ENCODE assay signal across 15 cellular contexts in the genomic region with DNA sequence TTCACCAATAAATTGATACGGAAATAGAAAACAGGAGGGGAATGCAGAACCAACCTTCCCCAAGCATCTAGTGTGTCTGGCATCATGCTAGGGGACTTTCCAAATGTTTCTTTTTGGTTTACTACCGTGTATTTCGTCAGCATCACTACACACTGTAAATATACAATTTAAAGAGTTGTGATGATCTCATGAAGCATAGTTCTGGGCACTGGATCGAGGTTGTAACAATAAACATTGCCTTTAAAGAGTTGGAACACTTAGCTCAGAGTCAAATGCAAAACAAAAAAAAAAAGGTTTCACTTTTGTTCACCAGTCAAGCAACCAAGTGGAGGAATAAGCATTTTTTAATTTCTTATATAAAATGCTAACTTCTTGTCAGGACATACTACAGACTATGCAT. TPM values are rescaled to one million over a fixed set of nuclear protein-coding genes. Genes with fewer than 3 reads are reported as not detected.
DNase-seq lines count a peak whose midpoint lies in the region; ATAC-seq and TF ChIP-seq lines count a peak whose summit lies in the region.
"Had no signal": no experiment of that assay in that cellular context is flagged by ENCODE, and none has a peak within 500 bp of the region (broad histone marks: within the 10 kb centered on the region; RNA-seq: fewer than 3 reads in every experiment).

No MANE protein-coding gene starts in this region.

- H3K36me3 Mint-ChIP-seq in naive thymus-derived CD4-positive, alpha-beta T cell: peaks cover 0 to 18% (median 9%) of the 10 kb centered on the region in 5 donors

- no peaks in the 10 kb centered on the region for H3K27me3 Mint-ChIP-seq in naive thymus-derived CD4-positive, alpha-beta T cell
- H3K27me3 Mint-ChIP-seq: stimulated activated naive CD8-positive, alpha-beta T cell treated with anti-CD3 and anti-CD28 coated beads, Interleukin-15, amount 100 ng/mL, for 72 hours had no signal

- TF ChIP-seq CTCF in KMS-11 (conservative IDR thresholded peaks at IDR 0.05; ENCODE audit: low read depth, low read length): no peak
- no peak for TF ChIP-seq CTCF in brain microvascular endothelial cell (IDR thresholded peaks at IDR 0.05; ENCODE audit: low read depth, low read length, missing control alignments)

- H3K27me3 ChIP-seq in KMS-11 (ENCODE audit: insufficient read depth, low read depth) (no peaks in the 10 kb centered on the region), brain microvascular endothelial cell (replicated peaks) (no peaks in the 10 kb centered on the region)
- no peaks in the 10 kb centered on the region for H3K27me3 ChIP-seq in naive thymus-derived CD4-positive, alpha-beta T cell (ENCODE audit: control insufficient read depth in 2 of 2, insufficient read depth in 2 of 2, low read length in 2 of 2)

- H3K4me2 ChIP-seq in KMS-11: peak overlapping the region; percentile 42

- H3K4me1 ChIP-seq in KMS-11 (ENCODE audit: low read depth, poor library complexity, severe bottlenecking): peaks cover 42% of the 10 kb centered on the region
- peaks cover 0 to 15% of the 10 kb centered on the region in 2 donors for H3K4me1 ChIP-seq in naive thymus-derived CD4-positive, alpha-beta T cell (ENCODE audit: control insufficient read depth in 2 of 2, insufficient read depth in 2 of 2, low read length in 2 of 2)
- H3K4me1 ChIP-seq: Caco-2 had no signal

- no peak overlapping the region for H3K4me3 ChIP-seq in KMS-11 (IDR thresholded peaks at IDR 0.05; ENCODE audit: insufficient read depth, low read depth, low read length)
- H3K4me3 ChIP-seq in brain microvascular endothelial cell (ENCODE audit: low read depth, low read length): no peak overlapping the region
- H3K4me3 ChIP-seq in naive thymus-derived CD4-positive, alpha-beta T cell (ENCODE audit: low read length): no peak overlapping the region

- no peak overlapping the region for H3K4me3 Mint-ChIP-seq in naive thymus-derived CD4-positive, alpha-beta T cell
- H3K4me3 Mint-ChIP-seq: stimulated activated naive CD8-positive, alpha-beta T cell treated with anti-CD3 and anti-CD28 coated beads, Interleukin-15, amount 100 ng/mL, for 72 hours had no signal

- DNase-seq in EH (ENCODE audit: low read depth): peak; percentile 86
- DNase-seq in brain microvascular endothelial cell: peak; percentile 11
- peak in 1 of 9 donors; percentile 22 for DNase-seq in naive thymus-derived CD4-positive, alpha-beta T cell
- DNase-seq in NCI-H2196 treated with DMSO at 0.1 percent for 48 hours (lab: John Stamatoyannopoulos, UW; ENCODE audit: unreplicated experiment): no peak
- DNase-seq in putamen (ENCODE audit: low spot score): no peak
- no peak for DNase-seq in SIG-M5 (lab: John Stamatoyannopoulos, UW)
- DNase-seq: activated CD4-positive, alpha-beta T cell treated with anti-CD3 and anti-CD28 coated beads, Interleukin-2, amount 50 U/mL, for 48 hours; activated gamma-delta T cell treated with Interleukin-2 at 50 U/mL for 16 hours; Caco-2; cerebellar nuclear complex; NCI-H2081; NCI-H82; stimulated activated naive CD8-positive, alpha-beta T cell treated with anti-CD3 and anti-CD28 coated beads, Interleukin-15, amount 100 ng/mL, for 72 hours had no signal

- in situ Hi-C loops in brain microvascular endothelial cell (cut with HindIII; ENCODE audit: low pct_ligation_motif_present, low sequenced_read_pairs): no loop called here

- no peaks in the 10 kb centered on the region for H4K20me1 ChIP-seq in KMS-11 (ENCODE audit: insufficient read depth)

- H2AFZ ChIP-seq in KMS-11 (ENCODE audit: low read depth): no peak overlapping the region

- CTCF ChIA-PET in naive thymus-derived CD4-positive, alpha-beta T cell (lab: Charles Lee): no interaction called here

- no peaks in the 10 kb centered on the region for H3K9me3 ChIP-seq in naive thymus-derived CD4-positive, alpha-beta T cell (ENCODE audit: control insufficient read depth in 2 of 3, low read length in 3 of 3)
- H3K9me3 ChIP-seq: Caco-2 had no signal

- peak overlapping the region; percentile 4; the same call in 1 of the 2 replicates for H3K9ac ChIP-seq in KMS-11

- ATAC-seq in naive thymus-derived CD4-positive, alpha-beta T cell: no peak
- ATAC-seq: stimulated activated naive CD8-positive, alpha-beta T cell treated with anti-CD3 and anti-CD28 coated beads, Interleukin-15, amount 100 ng/mL, for 72 hours had no signal

- H3K27ac Mint-ChIP-seq in naive thymus-derived CD4-positive, alpha-beta T cell: peak overlapping the region in 6 of 9 donors; percentile 43 to 70 (median 58)
- H3K27ac Mint-ChIP-seq: stimulated activated naive CD8-positive, alpha-beta T cell treated with anti-CD3 and anti-CD28 coated beads, Interleukin-15, amount 100 ng/mL, for 72 hours had no signal

- H3K4me1 Mint-ChIP-seq in naive thymus-derived CD4-positive, alpha-beta T cell: peaks cover 15 to 53% (median 35%) of the 10 kb centered on the region in 7 donors

- H3K79me2 ChIP-seq in KMS-11 (ENCODE audit: insufficient read depth, low read depth): no peaks in the 10 kb centered on the region

- no peaks in the 10 kb centered on the region for H3K36me3 ChIP-seq in KMS-11 (ENCODE audit: insufficient read depth)
- peaks cover 11% of the 10 kb centered on the region for H3K36me3 ChIP-seq in brain microvascular endothelial cell (replicated peaks)
- peaks cover 0 to 17% (median 3%) of the 10 kb centered on the region in 3 experiments for H3K36me3 ChIP-seq in naive thymus-derived CD4-positive, alpha-beta T cell (ENCODE audit: control insufficient read depth in 2 of 3, insufficient read depth in 3 of 3, low read length in 3 of 3)

- no peaks in the 10 kb centered on the region for H3K9me3 Mint-ChIP-seq in naive thymus-derived CD4-positive, alpha-beta T cell
- H3K9me3 Mint-ChIP-seq: stimulated activated naive CD8-positive, alpha-beta T cell treated with anti-CD3 and anti-CD28 coated beads, Interleukin-15, amount 100 ng/mL, for 72 hours had no signal

- POLR2A ChIA-PET in naive thymus-derived CD4-positive, alpha-beta T cell (lab: Charles Lee): interaction anchor here (0.6 to 1.7 kb wide), 4 partner anchors 15 to 603 kb away, joined by 3 to 4 read pairs (median 4); no protein-coding TSS in a partner anchor

- intact Hi-C loops in naive thymus-derived CD4-positive, alpha-beta T cell (cut with micrococcal nuclease): no loop called here

- peak overlapping the region; percentile 26; the same call in 1 of the 2 replicates for H3K27ac ChIP-seq in KMS-11
- no peak overlapping the region for H3K27ac ChIP-seq in brain microvascular endothelial cell
- peak overlapping the region; percentile 30 for H3K27ac ChIP-seq in naive thymus-derived CD4-positive, alpha-beta T cell (ENCODE audit: low read depth, low read length)
- H3K27ac ChIP-seq: HL-60 had no signal

RNA-seq across cellular contexts. Expression of a gene that starts 2.9 kb away (rescaled TPM):
- 10 to 100 TPM; 12.8 to 23.9 (median 16.6) TPM for total RNA-seq in naive thymus-derived CD4-positive, alpha-beta T cell
- polyA plus RNA-seq in naive thymus-derived CD4-positive, alpha-beta T cell: 1 to 10 TPM; 2.7 to 5.4 TPM

RNA-seq across cellular contexts. Expression of a gene that starts 43.4 kb away (rescaled TPM):
- total RNA-seq in naive thymus-derived CD4-positive, alpha-beta T cell: 10 to 100 TPM; 32.9 to 54.2 (median 49.5) TPM
- 10 to 100 TPM; 54.3 to 56.5 TPM for polyA plus RNA-seq in naive thymus-derived CD4-positive, alpha-beta T cell

RNA-seq across cellular contexts. Expression of a gene that starts 54.1 kb away (rescaled TPM):
- total RNA-seq in naive thymus-derived CD4-positive, alpha-beta T cell: 10 to 100 TPM; 10.7 to 19.5 (median 15.1) TPM
- 10 to 100 TPM; 31.1 to 52.5 TPM for polyA plus RNA-seq in naive thymus-derived CD4-positive, alpha-beta T cell

Comparison
In these comparisons a context has a peak if more than half of its experiments do, and no peak if none do; other contexts are left out.
1. DNase-seq: peak in EH (single experiment) and brain microvascular endothelial cell (single experiment); none in NCI-H2196 treated with DMSO at 0.1 percent for 48 hours (single experiment), putamen (single experiment) and SIG-M5 (single experiment).